ENCODE assay signal across 1 cellular context in the genomic region with DNA sequence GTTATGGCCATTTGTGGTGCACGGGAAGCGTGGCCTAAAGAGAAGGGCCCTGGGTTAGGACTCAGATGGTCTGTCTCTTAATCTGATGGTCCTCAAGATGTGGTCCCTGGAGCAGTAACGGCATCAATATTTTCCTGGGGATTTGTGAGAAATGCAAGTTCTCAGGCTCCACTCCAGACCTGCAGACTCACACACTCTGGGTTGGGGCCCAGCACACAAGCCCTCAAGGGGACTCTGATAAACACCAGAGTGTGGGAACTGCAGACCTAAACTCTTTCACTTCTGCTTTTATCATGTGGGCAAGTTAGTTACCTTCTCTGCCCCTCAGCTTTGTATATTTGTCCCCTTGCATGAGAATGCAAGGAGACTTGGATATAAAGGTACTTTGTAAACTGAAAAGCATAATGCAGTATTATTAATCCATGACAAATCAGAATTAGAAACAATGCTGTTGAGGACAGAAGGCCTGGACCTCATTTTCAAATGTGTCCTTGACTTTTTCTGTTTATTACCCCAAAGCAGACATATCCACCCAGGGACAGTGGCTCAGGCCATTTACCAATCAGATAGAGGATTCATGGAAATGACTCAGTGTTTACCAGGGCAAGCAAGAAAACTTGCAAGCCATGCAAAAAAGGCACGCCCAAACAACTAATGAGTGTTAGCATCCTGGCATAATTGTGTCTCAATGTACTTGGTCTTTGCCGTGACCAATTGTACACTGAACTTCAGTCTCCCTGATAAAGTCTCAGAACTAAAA.
TF ChIP-seq lines count a peak whose summit lies in the region.

No MANE protein-coding gene starts in this region.

TF ChIP-seq in GM12878, 131 proteins besides CTCF, POLR2A, EP300 and RAD21 (continued from another document and continues in another):
- TF ChIP-seq, protein P1, sequence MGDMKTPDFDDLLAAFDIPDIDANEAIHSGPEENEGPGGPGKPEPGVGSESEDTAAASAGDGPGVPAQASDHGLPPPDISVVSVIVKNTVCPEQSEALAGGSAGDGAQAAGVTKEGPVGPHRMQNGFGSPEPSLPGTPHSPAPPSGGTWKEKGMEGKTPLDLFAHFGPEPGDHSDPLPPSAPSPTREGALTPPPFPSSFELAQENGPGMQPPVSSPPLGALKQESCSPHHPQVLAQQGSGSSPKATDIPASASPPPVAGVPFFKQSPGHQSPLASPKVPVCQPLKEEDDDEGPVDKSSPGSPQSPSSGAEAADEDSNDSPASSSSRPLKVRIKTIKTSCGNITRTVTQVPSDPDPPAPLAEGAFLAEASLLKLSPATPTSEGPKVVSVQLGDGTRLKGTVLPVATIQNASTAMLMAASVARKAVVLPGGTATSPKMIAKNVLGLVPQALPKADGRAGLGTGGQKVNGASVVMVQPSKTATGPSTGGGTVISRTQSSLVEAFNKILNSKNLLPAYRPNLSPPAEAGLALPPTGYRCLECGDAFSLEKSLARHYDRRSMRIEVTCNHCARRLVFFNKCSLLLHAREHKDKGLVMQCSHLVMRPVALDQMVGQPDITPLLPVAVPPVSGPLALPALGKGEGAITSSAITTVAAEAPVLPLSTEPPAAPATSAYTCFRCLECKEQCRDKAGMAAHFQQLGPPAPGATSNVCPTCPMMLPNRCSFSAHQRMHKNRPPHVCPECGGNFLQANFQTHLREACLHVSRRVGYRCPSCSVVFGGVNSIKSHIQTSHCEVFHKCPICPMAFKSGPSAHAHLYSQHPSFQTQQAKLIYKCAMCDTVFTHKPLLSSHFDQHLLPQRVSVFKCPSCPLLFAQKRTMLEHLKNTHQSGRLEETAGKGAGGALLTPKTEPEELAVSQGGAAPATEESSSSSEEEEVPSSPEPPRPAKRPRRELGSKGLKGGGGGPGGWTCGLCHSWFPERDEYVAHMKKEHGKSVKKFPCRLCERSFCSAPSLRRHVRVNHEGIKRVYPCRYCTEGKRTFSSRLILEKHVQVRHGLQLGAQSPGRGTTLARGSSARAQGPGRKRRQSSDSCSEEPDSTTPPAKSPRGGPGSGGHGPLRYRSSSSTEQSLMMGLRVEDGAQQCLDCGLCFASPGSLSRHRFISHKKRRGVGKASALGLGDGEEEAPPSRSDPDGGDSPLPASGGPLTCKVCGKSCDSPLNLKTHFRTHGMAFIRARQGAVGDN (IDR thresholded peaks at IDR 0.05), result peak; percentile 72
- TF ChIP-seq MTA2 (IDR thresholded peaks at IDR 0.05; ENCODE audit: low read depth) (peak; percentile 88), ZNF217 (IDR thresholded peaks at IDR 0.05) (peak; percentile 96), POLR2AphosphoS5 (IDR thresholded peaks at IDR 0.05; ENCODE audit: low read length) (peak; percentile 33; the same call in 1 of the 2 replicates), IKZF1 (conservative IDR thresholded peaks at IDR 0.05) (peak; percentile 87), POU2F2 (IDR thresholded peaks at IDR 0.05; ENCODE audit: borderline replicate concordance, low read depth, low read length) (peak; percentile 78; the same call in 2 of the 3 replicates), YY1 (IDR thresholded peaks at IDR 0.05; ENCODE audit: low read depth, low read length) (peak; percentile 16; the same call in 1 of the 2 replicates), ZNF384 (IDR thresholded peaks at IDR 0.05; ENCODE audit: borderline replicate concordance, low read depth, low read length) (no peak; the same call in 1 of the 2 replicates), BACH1 (IDR thresholded peaks at IDR 0.05; ENCODE audit: borderline replicate concordance) (peak; percentile 78; the same call in 1 of the 2 replicates), MEF2A (IDR thresholded peaks at IDR 0.05; ENCODE audit: insufficient read depth, low read depth, low read length) (peak; percentile 83), ZNF592 (IDR thresholded peaks at IDR 0.05) (0 out of 2 replicates have a peak, but pooled peaks have one; percentile 62), MEF2B (IDR thresholded peaks at IDR 0.05; ENCODE audit: partially characterized antibody, poor library complexity, severe bottlenecking) (peak; percentile 100), ETV6 (conservative IDR thresholded peaks at IDR 0.05 in 1 of 2, IDR thresholded peaks at IDR 0.05 in 1 of 2; ENCODE audit: borderline replicate concordance in 1 of 2, low read depth in 1 of 2) (peak in 1 of 2 experiments; percentile 65; a peak in 1 of 4 replicates), TCF3 (IDR thresholded peaks at IDR 0.05; ENCODE audit: borderline replicate concordance, insufficient read depth, low read depth, low read length) (no peak), TAF1 (IDR thresholded peaks at IDR 0.05; ENCODE audit: borderline replicate concordance, low read depth, low read length) (no peak), SMAD1 (IDR thresholded peaks at IDR 0.05; ENCODE audit: low read depth, partially characterized antibody) (peak; percentile 96), KDM1A (IDR thresholded peaks at IDR 0.05; ENCODE audit: borderline replicate concordance) (no peak), HDGF (IDR thresholded peaks at IDR 0.05) (no peak), FOXM1 (IDR thresholded peaks at IDR 0.05; ENCODE audit: low read depth, low read length) (peak; percentile 91; the same call in 1 of the 2 replicates), POLR2AphosphoS2 (IDR thresholded peaks at IDR 0.05; ENCODE audit: low read depth, low read length) (no peak), ATF2 (IDR thresholded peaks at IDR 0.05; ENCODE audit: low read length) (peak; percentile 97), NRF1 (conservative IDR thresholded peaks at IDR 0.05; ENCODE audit: low read depth, low read length) (no peak), SIX5 (IDR thresholded peaks at IDR 0.05; ENCODE audit: low read depth, low read length, severe bottlenecking) (no peak), CREM (IDR thresholded peaks at IDR 0.05; ENCODE audit: low read depth) (peak; percentile 73; the same call in 1 of the 2 replicates), CHD2 (IDR thresholded peaks at IDR 0.05; ENCODE audit: borderline replicate concordance, low read depth, low read length) (peak; percentile 68; the same call in 1 of the 2 replicates), CHD1 (IDR thresholded peaks at IDR 0.05; ENCODE audit: low read depth, low read length) (no peak), RELB (IDR thresholded peaks at IDR 0.05; ENCODE audit: low read depth) (peak; percentile 84)
- TF ChIP-seq, protein P2, sequence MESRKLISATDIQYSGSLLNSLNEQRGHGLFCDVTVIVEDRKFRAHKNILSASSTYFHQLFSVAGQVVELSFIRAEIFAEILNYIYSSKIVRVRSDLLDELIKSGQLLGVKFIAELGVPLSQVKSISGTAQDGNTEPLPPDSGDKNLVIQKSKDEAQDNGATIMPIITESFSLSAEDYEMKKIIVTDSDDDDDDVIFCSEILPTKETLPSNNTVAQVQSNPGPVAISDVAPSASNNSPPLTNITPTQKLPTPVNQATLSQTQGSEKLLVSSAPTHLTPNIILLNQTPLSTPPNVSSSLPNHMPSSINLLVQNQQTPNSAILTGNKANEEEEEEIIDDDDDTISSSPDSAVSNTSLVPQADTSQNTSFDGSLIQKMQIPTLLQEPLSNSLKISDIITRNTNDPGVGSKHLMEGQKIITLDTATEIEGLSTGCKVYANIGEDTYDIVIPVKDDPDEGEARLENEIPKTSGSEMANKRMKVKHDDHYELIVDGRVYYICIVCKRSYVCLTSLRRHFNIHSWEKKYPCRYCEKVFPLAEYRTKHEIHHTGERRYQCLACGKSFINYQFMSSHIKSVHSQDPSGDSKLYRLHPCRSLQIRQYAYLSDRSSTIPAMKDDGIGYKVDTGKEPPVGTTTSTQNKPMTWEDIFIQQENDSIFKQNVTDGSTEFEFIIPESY (IDR thresholded peaks at IDR 0.05), result no peak
- TF ChIP-seq, protein P3, sequence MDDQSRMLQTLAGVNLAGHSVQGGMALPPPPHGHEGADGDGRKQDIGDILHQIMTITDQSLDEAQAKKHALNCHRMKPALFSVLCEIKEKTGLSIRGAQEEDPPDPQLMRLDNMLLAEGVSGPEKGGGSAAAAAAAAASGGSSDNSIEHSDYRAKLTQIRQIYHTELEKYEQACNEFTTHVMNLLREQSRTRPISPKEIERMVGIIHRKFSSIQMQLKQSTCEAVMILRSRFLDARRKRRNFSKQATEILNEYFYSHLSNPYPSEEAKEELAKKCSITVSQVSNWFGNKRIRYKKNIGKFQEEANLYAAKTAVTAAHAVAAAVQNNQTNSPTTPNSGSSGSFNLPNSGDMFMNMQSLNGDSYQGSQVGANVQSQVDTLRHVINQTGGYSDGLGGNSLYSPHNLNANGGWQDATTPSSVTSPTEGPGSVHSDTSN (IDR thresholded peaks at IDR 0.05; ENCODE audit: insufficient replicate concordance, low read depth, low read length), result no peak
- TF ChIP-seq, protein P4, sequence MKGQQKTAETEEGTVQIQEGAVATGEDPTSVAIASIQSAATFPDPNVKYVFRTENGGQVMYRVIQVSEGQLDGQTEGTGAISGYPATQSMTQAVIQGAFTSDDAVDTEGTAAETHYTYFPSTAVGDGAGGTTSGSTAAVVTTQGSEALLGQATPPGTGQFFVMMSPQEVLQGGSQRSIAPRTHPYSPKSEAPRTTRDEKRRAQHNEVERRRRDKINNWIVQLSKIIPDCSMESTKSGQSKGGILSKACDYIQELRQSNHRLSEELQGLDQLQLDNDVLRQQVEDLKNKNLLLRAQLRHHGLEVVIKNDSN (IDR thresholded peaks at IDR 0.05; ENCODE audit: borderline replicate concordance, extremely low read length, insufficient read depth, low read depth, low read length), result no peak
- TF ChIP-seq, protein P5, sequence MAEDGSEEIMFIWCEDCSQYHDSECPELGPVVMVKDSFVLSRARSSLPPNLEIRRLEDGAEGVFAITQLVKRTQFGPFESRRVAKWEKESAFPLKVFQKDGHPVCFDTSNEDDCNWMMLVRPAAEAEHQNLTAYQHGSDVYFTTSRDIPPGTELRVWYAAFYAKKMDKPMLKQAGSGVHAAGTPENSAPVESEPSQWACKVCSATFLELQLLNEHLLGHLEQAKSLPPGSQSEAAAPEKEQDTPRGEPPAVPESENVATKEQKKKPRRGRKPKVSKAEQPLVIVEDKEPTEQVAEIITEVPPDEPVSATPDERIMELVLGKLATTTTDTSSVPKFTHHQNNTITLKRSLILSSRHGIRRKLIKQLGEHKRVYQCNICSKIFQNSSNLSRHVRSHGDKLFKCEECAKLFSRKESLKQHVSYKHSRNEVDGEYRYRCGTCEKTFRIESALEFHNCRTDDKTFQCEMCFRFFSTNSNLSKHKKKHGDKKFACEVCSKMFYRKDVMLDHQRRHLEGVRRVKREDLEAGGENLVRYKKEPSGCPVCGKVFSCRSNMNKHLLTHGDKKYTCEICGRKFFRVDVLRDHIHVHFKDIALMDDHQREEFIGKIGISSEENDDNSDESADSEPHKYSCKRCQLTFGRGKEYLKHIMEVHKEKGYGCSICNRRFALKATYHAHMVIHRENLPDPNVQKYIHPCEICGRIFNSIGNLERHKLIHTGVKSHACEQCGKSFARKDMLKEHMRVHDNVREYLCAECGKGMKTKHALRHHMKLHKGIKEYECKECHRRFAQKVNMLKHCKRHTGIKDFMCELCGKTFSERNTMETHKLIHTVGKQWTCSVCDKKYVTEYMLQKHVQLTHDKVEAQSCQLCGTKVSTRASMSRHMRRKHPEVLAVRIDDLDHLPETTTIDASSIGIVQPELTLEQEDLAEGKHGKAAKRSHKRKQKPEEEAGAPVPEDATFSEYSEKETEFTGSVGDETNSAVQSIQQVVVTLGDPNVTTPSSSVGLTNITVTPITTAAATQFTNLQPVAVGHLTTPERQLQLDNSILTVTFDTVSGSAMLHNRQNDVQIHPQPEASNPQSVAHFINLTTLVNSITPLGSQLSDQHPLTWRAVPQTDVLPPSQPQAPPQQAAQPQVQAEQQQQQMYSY (CRISPR knock-in tag; IDR thresholded peaks at IDR 0.05), result no peak
